In genomic region chr11:67955461-67956007, GRCh38 we compare ENCODE assay signal across 8 cellular contexts. TPM values are rescaled to one million over a fixed set of nuclear protein-coding genes. Genes with fewer than 3 reads are reported as not detected.
DNase-seq lines count a peak whose midpoint lies in the region; ATAC-seq and TF ChIP-seq lines count a peak whose summit lies in the region.
"Not testable (repeated sequence)": the region's sequence is repeated elsewhere in the genome, so short reads cannot be mapped to it uniquely, and the experiment has no call there.

No MANE protein-coding gene starts in this region.

- H3K27me3 ChIP-seq in A673 (replicated peaks; ENCODE audit: insufficient read depth, low read depth, low read length, poor library complexity), result not testable (repeated sequence)

- TF ChIP-seq CTCF in A673 (conservative IDR thresholded peaks at IDR 0.05; ENCODE audit: low read depth, low read length), result peak; percentile 55
- TF ChIP-seq CTCF in GM13976 (IDR thresholded peaks at IDR 0.05; ENCODE audit: borderline replicate concordance, control extremely low read depth, extremely low read depth, insufficient read depth, missing control alignments), result peak; percentile 90

- peaks cover 4 to 11% (median 6%) of the 10 kb centered on the region in 3 donors for H3K4me1 Mint-ChIP-seq in T-cell

- H3K27me3 Mint-ChIP-seq in T-cell, result peaks cover 11 to 23% of the 10 kb centered on the region in 2 donors

- DNase-seq in A673 (ENCODE audit: low spot score) (peak; percentile 68), GM13976 (ENCODE audit: low spot score) (peak; percentile 92), NCI-H1930 (lab: John Stamatoyannopoulos, UW) (peak; percentile 5 to 62), T-cell (peak; percentile 15 to 84 (median 68)), activated gamma-delta T cell (lab: John Stamatoyannopoulos, UW) (peak; percentile 55), medulla oblongata (ENCODE audit: extremely low spot score) (peak; percentile 62)
- peak; percentile 30 to 70 for DNase-seq in stimulated activated CD4-positive, alpha-beta T cell treated with anti-CD3 and anti-CD28 coated beads, Interleukin-15, amount 100 ng/mL, for 48 hours (ENCODE audit: low read depth in 2 of 2)

- peak overlapping the region; percentile 44 for H3K4me3 ChIP-seq in A673 (ENCODE audit: low read depth, low read length, poor library complexity, severe bottlenecking)

- peak overlapping the region; percentile 75 to 88 (median 82) for H3K4me3 Mint-ChIP-seq in T-cell

- in situ Hi-C loops in GM13976 (cut with MboI; ENCODE audit: low sequenced_read_pairs, unreplicated experiment), result not testable (repeated sequence)

- not testable (repeated sequence) for H3K36me3 Mint-ChIP-seq in T-cell

- CTCF ChIA-PET in A673 (lab: Charles Lee) (interaction anchor here (0.6 to 1.1 kb wide), 3 partner anchors 10 to 585 kb away, joined by 3 to 8 read pairs (median 3); no protein-coding TSS in a partner anchor), T-cell (lab: Charles Lee) (interaction anchor here (0.6 kb wide), 2 partner anchors 12 to 70 kb away, joined by 3 read pairs; no protein-coding TSS in a partner anchor)

- intact Hi-C loops in A673 (cut with micrococcal nuclease; ENCODE audit: unreplicated experiment), result not testable (repeated sequence)

- H3K9me3 ChIP-seq in A673 (ENCODE audit: low read depth, low read length, poor library complexity, severe bottlenecking), result not testable (repeated sequence)

- not testable (repeated sequence) for BruUV-seq in A673 (replicated peaks; lab: Mats Ljungman, UMichigan)

- H3K27ac ChIP-seq in A673 (ENCODE audit: low read depth, low read length, poor library complexity, severe bottlenecking), result not testable (repeated sequence)

- not testable (repeated sequence) for H3K36me3 ChIP-seq in A673 (ENCODE audit: insufficient read depth, low read length, poor library complexity, severe bottlenecking)

- H3K9me3 Mint-ChIP-seq in T-cell, result not testable (repeated sequence)

- POLR2A ChIA-PET in A673 (lab: Charles Lee; ENCODE audit: low non-redundant PET); T-cell (lab: Charles Lee): not testable (repeated sequence)

- not testable (repeated sequence) for H3K27ac Mint-ChIP-seq in T-cell

- peak; percentile 80 to 90 (median 84) for ATAC-seq in T-cell (replicated peaks in 1 of 4)
- peak; percentile 59 for ATAC-seq in esophagus mucosa

- H3K4me1 ChIP-seq in A673 (ENCODE audit: insufficient read depth, low read length, poor library complexity, severe bottlenecking), result not testable (repeated sequence)

RNA-seq across cellular contexts. Expression of gene UNC93B1, which starts 48.4 kb away (rescaled TPM):
- total RNA-seq in A673 (2021) (1.4 and 2.4 TPM in 2 replicates), T-cell (10 to 100 TPM; 16.7 to 38.6 (median 27.8) TPM), esophagus mucosa (15.7 TPM)

RNA-seq across cellular contexts. Expression of gene ALDH3B1, which starts 54.6 kb away (rescaled TPM):
- total RNA-seq in A673 (2021), result not detected in 2 replicates
- under 1 TPM; 0.20 to 0.53 (median 0.25) TPM for total RNA-seq in T-cell
- 2.5 TPM for total RNA-seq in esophagus mucosa

Comparison
In these comparisons a context has a peak if more than half of its experiments do, and no peak if none do; other contexts are left out.
1. DNase-seq: peak in every context shown above with its lines; median percentile 92 in GM13976; 68 in T-cell; 68 in A673; 62 in medulla oblongata; 55 in activated gamma-delta T cell; 50 in stimulated activated CD4-positive, alpha-beta T cell treated with anti-CD3 and anti-CD28 coated beads, Interleukin-15, amount 100 ng/mL, for 48 hours; 34 in NCI-H1930.